21 cellular contexts compared by ENCODE assay signal in genomic region chr6:108242721-108243120, GRCh38.
"Had no signal": no experiment of that assay in that cellular context is flagged by ENCODE, and none has a peak within 500 bp of the region (broad histone marks: within the 10 kb centered on the region; RNA-seq: fewer than 3 reads in every experiment).

No MANE protein-coding gene starts in this region.

- ATAC-seq: left ventricle myocardium superior; lower lobe of right lung; natural killer cell; right lobe of liver; stimulated activated naive CD8-positive, alpha-beta T cell treated with anti-CD3 and anti-CD28 coated beads, Interleukin-15, amount 100 ng/mL, for 72 hours; upper lobe of right lung had no signal

- DNase-seq: dermis blood vessel endothelial cell; effector memory CD4-positive, alpha-beta T cell; esophagus squamous epithelium; hypothalamus; immature natural killer cell; left ventricle myocardium superior; lower lobe of right lung; natural killer cell; right lobe of liver; stimulated activated CD4-positive, alpha-beta T cell treated with anti-CD3 and anti-CD28 coated beads, Interleukin-12 subunit alpha, Interleukin-12 subunit beta, amount 100 ng/mL, for 4 hours; stimulated activated CD4-positive, alpha-beta T cell treated with anti-CD3 and anti-CD28 coated beads, Interleukin-1b, Interleukin-23, amount 100 ng/mL, for 48 hours; stimulated activated CD4-positive, alpha-beta T cell treated with anti-CD3 and anti-CD28 coated beads, Interleukin-4, amount 100 ng/mL, for 1 hour; stimulated activated CD8-positive, alpha-beta memory T cell treated with anti-CD3 and anti-CD28 coated beads, Interleukin-4, amount 100 ng/mL, for 48 hours; stimulated activated naive CD4-positive, alpha-beta T cell; stimulated activated naive CD8-positive, alpha-beta T cell treated with anti-CD3 and anti-CD28 coated beads, Interleukin-15, amount 100 ng/mL, for 72 hours; transverse colon; upper lobe of right lung; uterus had no signal

- H3K4me3 ChIP-seq: coronary artery, esophagus squamous epithelium, lower lobe of right lung, right lobe of liver, smooth muscle cell, suprapubic skin, transverse colon, upper lobe of right lung, uterus had no signal
